Comparison of ENCODE assay signal across 30 cellular contexts in genomic region chr3:175159202-175159601, GRCh38.
"Had no signal": no experiment of that assay in that cellular context is flagged by ENCODE, and none has a peak within 500 bp of the region (broad histone marks: within the 10 kb centered on the region; RNA-seq: fewer than 3 reads in every experiment).

No MANE protein-coding gene starts in this region.

- H3K4me1 ChIP-seq: adrenal gland, breast epithelium had no signal

- ATAC-seq: activated CD8-positive, alpha-beta T cell treated with anti-CD3 and anti-CD28 coated beads for 36 hours; activated naive CD4-positive, alpha-beta T cell treated with anti-CD3 and anti-CD28 coated beads, Interleukin-2, amount 50 U/mL, for 72 hours; activated T-cell treated with anti-CD3 and anti-CD28 coated beads, Interleukin-2, amount 50 U/mL, for 4 hours; activated T-cell treated with anti-CD3 and anti-CD28 coated beads, Interleukin-2, amount 50 U/mL, for 72 hours; activated T-helper 17 cell treated with anti-CD3 and anti-CD28 coated beads, Interleukin-2, amount 50 U/mL, for 72 hours; body of pancreas had no signal

- H3K4me3 ChIP-seq: adrenal gland, body of pancreas, breast epithelium had no signal

- H3K27ac ChIP-seq: adrenal gland, body of pancreas, brain microvascular endothelial cell, breast epithelium, VCaP had no signal

- H3K36me3 ChIP-seq: adrenal gland, brain microvascular endothelial cell, breast epithelium had no signal

- FAIRE-seq: astrocyte had no signal

- H3K9me3 ChIP-seq: adrenal gland, body of pancreas, breast epithelium had no signal

- H3K27me3 ChIP-seq: adrenal gland, brain microvascular endothelial cell, breast epithelium had no signal

- DNase-seq: activated B cell treated with CpG ODN at 0.5 μM for 24 hours; activated CD4-positive, alpha-beta memory T cell treated with anti-CD3 and anti-CD28 coated beads for 36 hours; activated CD4-positive, alpha-beta T cell treated with anti-CD3 and anti-CD28 coated beads for 4 hours; activated CD4-positive, alpha-beta T cell treated with anti-CD3 and anti-CD28 coated beads, Interleukin-2, amount 10 ng/mL, durations not matched to agents 24 days and 14 days; activated CD4-positive, alpha-beta T cell treated with anti-CD3 and anti-CD28 coated beads, Interleukin-2, amount 50 U/mL, for 1 hour; activated CD4-positive, alpha-beta T cell treated with anti-CD3 and anti-CD28 coated beads, Interleukin-2, amount 50 U/mL, for 4 hours; activated CD4-positive, CD25-positive, alpha-beta regulatory T cell treated with anti-CD3 and anti-CD28 coated beads, Interleukin-2, amount 50 U/mL, for 72 hours; activated CD8-positive, alpha-beta memory T cell treated with anti-CD3 and anti-CD28 coated beads, Interleukin-2, amount 50 U/mL, for 4 hours; activated CD8-positive, alpha-beta T cell treated with anti-CD3 and anti-CD28 coated beads for 36 hours; activated effector memory CD4-positive, alpha-beta T cell treated with anti-CD3 and anti-CD28 coated beads, Interleukin-2, amount 50 U/mL, for 16 hours; activated naive CD4-positive, alpha-beta T cell treated with anti-CD3 and anti-CD28 coated beads for 36 hours; activated naive CD4-positive, alpha-beta T cell treated with anti-CD3 and anti-CD28 coated beads, Interleukin-2, amount 50 U/mL, for 16 hours; activated naive CD8-positive, alpha-beta T cell treated with anti-CD3 and anti-CD28 coated beads for 36 hours; activated T-cell treated with anti-CD3 and anti-CD28 coated beads for 4 hours; activated T-cell treated with anti-CD3 and anti-CD28 coated beads, Interleukin-2, amount 50 U/mL, for 1 hour; activated T-cell treated with anti-CD3 and anti-CD28 coated beads, Interleukin-2, amount 50 U/mL, for 4 hours; activated T-cell treated with anti-CD3 and anti-CD28 coated beads, Interleukin-2, amount 50 U/mL, for 72 hours; adrenal gland; amniotic stem cell; aorta; body of pancreas; brain microvascular endothelial cell; central memory CD4-positive, alpha-beta T cell; T-helper 2 cell; T-helper 9 cell had no signal
